ENCODE assay signal across 17 cellular contexts in the genomic region with DNA sequence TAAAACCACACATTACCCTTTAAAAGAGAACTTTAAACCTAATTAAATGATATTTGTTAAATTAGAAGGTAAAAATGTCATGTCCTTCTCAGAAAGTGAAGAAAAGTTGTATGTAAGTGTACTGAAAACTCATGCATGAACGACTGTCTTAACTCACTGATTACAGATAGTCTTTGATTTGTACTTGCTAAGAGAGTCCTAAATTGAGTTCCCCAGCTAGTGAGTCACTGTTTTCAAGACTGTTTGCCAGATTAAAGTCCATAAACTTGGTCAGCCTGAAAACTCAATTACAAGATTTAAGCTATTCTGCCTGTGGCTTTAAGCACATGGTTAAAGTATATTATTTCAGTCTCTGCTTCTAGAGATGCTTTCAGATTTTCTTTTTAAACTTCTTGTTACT.
DNase-seq lines count a peak whose midpoint lies in the region; ATAC-seq, FAIRE-seq and TF ChIP-seq lines count a peak whose summit lies in the region.
"Had no signal": no experiment of that assay in that cellular context is flagged by ENCODE, and none has a peak within 500 bp of the region (broad histone marks: within the 10 kb centered on the region; RNA-seq: fewer than 3 reads in every experiment).

No MANE protein-coding gene starts in this region.

- 0% methylated on average over 1 of the region's 1 CpG for WGBS in SK-N-SH (ENCODE audit: low lambda C conversion rate)
- 0% methylated on average over 1 of the region's 1 CpG for WGBS in HepG2 (ENCODE audit: low lambda C conversion rate)

- BruUV-seq in HepG2 (replicated peaks; lab: Mats Ljungman, UMichigan): no TSS peak

- H3K27me3 Mint-ChIP-seq in naive thymus-derived CD4-positive, alpha-beta T cell: no peaks in the 10 kb centered on the region
- H3K27me3 Mint-ChIP-seq: activated CD4-positive, alpha-beta T cell treated with anti-CD3 and anti-CD28 coated beads, Interleukin-2, amount 10 ng/mL, durations not matched to agents 7 days and 5 days had no signal

- DNase-seq in SK-N-SH (no peak), colonic mucosa (no peak), HepG2 (ENCODE audit: low spot score) (peak; percentile 39), superior temporal gyrus (ENCODE audit: extremely low spot score) (no peak), NCI-H2107 (lab: John Stamatoyannopoulos, UW) (no peak), NCI-H748 treated with DMSO at 0.1 percent for 48 hours (lab: John Stamatoyannopoulos, UW) (no peak)
- no peak for DNase-seq in naive thymus-derived CD4-positive, alpha-beta T cell
- DNase-seq: 8988T; activated CD4-positive, alpha-beta T cell treated with anti-CD3 and anti-CD28 coated beads, Interleukin-2, amount 10 ng/mL, durations not matched to agents 7 days and 5 days; brain microvascular endothelial cell; NCI-H2081 treated with DMSO at 0.1 percent for 48 hours; right lobe of liver; T-cell had no signal

- in situ Hi-C loops in HepG2 (cut with HindIII; ENCODE audit: extremely low pct_ligation_motif_present, low pct_unique_long_range_greater_than_20kb): no loop called here

- TF ChIP-seq EP300 in SK-N-SH (IDR thresholded peaks at IDR 0.05; ENCODE audit: borderline replicate concordance in 1 of 2, low read depth in 1 of 2, low read length in 1 of 2): no peak
- TF ChIP-seq EP300 in HepG2 (IDR thresholded peaks at IDR 0.05; ENCODE audit: low read depth in 2 of 2, low read length in 2 of 2): no peak
- no peak for TF ChIP-seq EP300 in HepG2 (CRISPR knock-in tag; IDR thresholded peaks at IDR 0.05; ENCODE audit: borderline replicate concordance)

- no peak for FAIRE-seq in HepG2 (lab: Jason Lieb, UNC)

- TF ChIP-seq CTCF in SK-N-SH (IDR thresholded peaks at IDR 0.05) (no peak), colonic mucosa (IDR thresholded peaks at IDR 0.05) (no peak), HepG2 (CRISPR knock-in tag; IDR thresholded peaks at IDR 0.05) (no peak)

- ATAC-seq in SK-N-SH treated with all-trans-retinoic acid at 6 μM for 48 hours (peak; percentile 63), HepG2 (peak; percentile 56; the same call in 2 of the 3 replicates)
- no peak for ATAC-seq in naive thymus-derived CD4-positive, alpha-beta T cell
- ATAC-seq: T-cell had no signal

- H3K4me1 ChIP-seq in SK-N-SH (ENCODE audit: control insufficient read depth in 1 of 2, insufficient read depth in 2 of 2, low read depth in 1 of 2, low read length in 1 of 2) (no peaks in the 10 kb centered on the region; a peak in 1 of 4 replicates), colonic mucosa (no peaks in the 10 kb centered on the region), HepG2 (ENCODE audit: insufficient read depth, low read length) (peaks cover 14% of the 10 kb centered on the region)
- H3K4me1 ChIP-seq in naive thymus-derived CD4-positive, alpha-beta T cell (ENCODE audit: control insufficient read depth in 2 of 2, insufficient read depth in 2 of 2, low read length in 2 of 2): no peaks in the 10 kb centered on the region
- H3K4me1 ChIP-seq: right lobe of liver had no signal

- intact Hi-C loops in colonic mucosa (cut with DNase I): no loop called here
- intact Hi-C loops in HepG2 (cut with micrococcal nuclease; ENCODE audit: unreplicated experiment): loop anchor here (2.0 kb wide), 1 partner anchor 26 kb away; no protein-coding TSS in a partner anchor
- intact Hi-C loops in naive thymus-derived CD4-positive, alpha-beta T cell (cut with micrococcal nuclease): no loop called here

- no peaks in the 10 kb centered on the region for H3K4me1 Mint-ChIP-seq in naive thymus-derived CD4-positive, alpha-beta T cell
- H3K4me1 Mint-ChIP-seq: activated CD4-positive, alpha-beta T cell treated with anti-CD3 and anti-CD28 coated beads, Interleukin-2, amount 10 ng/mL, durations not matched to agents 7 days and 5 days; T-cell had no signal

- H3K4me2 ChIP-seq in SK-N-SH (no peak overlapping the region), HepG2 (ENCODE audit: low read depth, low read length) (peak overlapping the region; percentile 47)
- H3K4me2 ChIP-seq: KMS-11 had no signal

- peaks cover 0 to 14% (median 0%) of the 10 kb centered on the region in 5 donors for H3K36me3 Mint-ChIP-seq in naive thymus-derived CD4-positive, alpha-beta T cell

- no peaks in the 10 kb centered on the region for H3F3A ChIP-seq in SK-N-SH (replicated peaks; ENCODE audit: insufficient read depth)

- H3K27me3 ChIP-seq in SK-N-SH (ENCODE audit: insufficient read depth) (no peaks in the 10 kb centered on the region), colonic mucosa (no peaks in the 10 kb centered on the region), HepG2 (ENCODE audit: control insufficient read depth in 1 of 2, insufficient read depth in 2 of 2, low read length in 2 of 2) (no peaks in the 10 kb centered on the region)
- H3K27me3 ChIP-seq in naive thymus-derived CD4-positive, alpha-beta T cell (ENCODE audit: control insufficient read depth in 2 of 2, insufficient read depth in 2 of 2, low read length in 2 of 2): no peaks in the 10 kb centered on the region
- H3K27me3 ChIP-seq: brain microvascular endothelial cell, right lobe of liver had no signal

- no peaks in the 10 kb centered on the region for H4K20me1 ChIP-seq in SK-N-SH (ENCODE audit: insufficient read depth)
- H4K20me1 ChIP-seq in HepG2 (ENCODE audit: insufficient read depth, low read length): no peaks in the 10 kb centered on the region

- H3K27ac Mint-ChIP-seq in naive thymus-derived CD4-positive, alpha-beta T cell: no peak overlapping the region
- H3K27ac Mint-ChIP-seq: activated CD4-positive, alpha-beta T cell treated with anti-CD3 and anti-CD28 coated beads, Interleukin-2, amount 10 ng/mL, durations not matched to agents 7 days and 5 days; endodermal cell; T-cell had no signal

- H3K4me3 ChIP-seq in SK-N-SH (ENCODE audit: low read depth in 2 of 2, low read length in 1 of 2): no peak overlapping the region; a peak in 1 of 4 replicates
- no peak overlapping the region for H3K4me3 ChIP-seq in colonic mucosa
- H3K4me3 ChIP-seq in HepG2 (replicated peaks in 1 of 3; ENCODE audit: insufficient read depth in 1 of 3, low read depth in 2 of 3, low read length in 3 of 3): no peak overlapping the region; a peak in 1 of 6 replicates
- H3K4me3 ChIP-seq in naive thymus-derived CD4-positive, alpha-beta T cell (ENCODE audit: low read length): no peak overlapping the region
- H3K4me3 ChIP-seq: right lobe of liver had no signal

- H3K79me2 ChIP-seq in SK-N-SH (ENCODE audit: insufficient read depth): no peaks in the 10 kb centered on the region
- no peaks in the 10 kb centered on the region for H3K79me2 ChIP-seq in HepG2 (ENCODE audit: insufficient read depth, low read length)

- H3K36me3 ChIP-seq in SK-N-SH (replicated peaks in 1 of 2; ENCODE audit: control insufficient read depth in 1 of 2, insufficient read depth in 2 of 2, low read length in 1 of 2) (no peaks in the 10 kb centered on the region), colonic mucosa (no peaks in the 10 kb centered on the region), HepG2 (replicated peaks in 1 of 2; ENCODE audit: control insufficient read depth in 1 of 2, insufficient read depth in 2 of 2, low read length in 2 of 2) (no peaks in the 10 kb centered on the region)
- H3K36me3 ChIP-seq in naive thymus-derived CD4-positive, alpha-beta T cell (ENCODE audit: control insufficient read depth in 2 of 3, insufficient read depth in 3 of 3, low read length in 3 of 3): no peaks in the 10 kb centered on the region
- H3K36me3 ChIP-seq: brain microvascular endothelial cell, right lobe of liver, thoracic aorta had no signal

- H3K9me3 ChIP-seq in SK-N-SH (no peaks in the 10 kb centered on the region), colonic mucosa (no peaks in the 10 kb centered on the region), HepG2 (ENCODE audit: low read length) (no peaks in the 10 kb centered on the region)
- H3K9me3 ChIP-seq in naive thymus-derived CD4-positive, alpha-beta T cell (ENCODE audit: control insufficient read depth in 2 of 3, low read length in 3 of 3): no peaks in the 10 kb centered on the region
- H3K9me3 ChIP-seq: right lobe of liver, thoracic aorta had no signal

- TF ChIP-seq POLR2A in HepG2 (IDR thresholded peaks at IDR 0.05; ENCODE audit: insufficient read depth in 1 of 2, low read depth in 2 of 2, low read length in 2 of 2): no peak

- H3K9me2 ChIP-seq in SK-N-SH: no peaks in the 10 kb centered on the region

- no peak overlapping the region for H3K4me3 Mint-ChIP-seq in naive thymus-derived CD4-positive, alpha-beta T cell
- H3K4me3 Mint-ChIP-seq: activated CD4-positive, alpha-beta T cell treated with anti-CD3 and anti-CD28 coated beads, Interleukin-2, amount 10 ng/mL, durations not matched to agents 7 days and 5 days; endodermal cell; T-cell had no signal

- CTCF ChIA-PET in SK-N-SH (lab: Yijun Ruan, JAX): no interaction called here
- CTCF ChIA-PET in HepG2 (lab: Yijun Ruan, JAX; ENCODE audit: low intra/inter-chr PET ratio, low total read pairs): no interaction called here
- CTCF ChIA-PET in naive thymus-derived CD4-positive, alpha-beta T cell (lab: Charles Lee): no interaction called here

- no peak for TF ChIP-seq RAD21 in SK-N-SH (IDR thresholded peaks at IDR 0.05; ENCODE audit: low read length)
- no peak for TF ChIP-seq RAD21 in HepG2 (CRISPR knock-in tag; IDR thresholded peaks at IDR 0.05)

- POLR2A ChIA-PET in SK-N-SH (lab: Yijun Ruan, JAX) (no interaction called here), HepG2 (lab: Yijun Ruan, JAX) (interaction anchor here (1.4 kb wide), 1 partner anchor 114 kb away, joined by 6 read pairs; no protein-coding TSS in a partner anchor)
- POLR2A ChIA-PET in naive thymus-derived CD4-positive, alpha-beta T cell (lab: Charles Lee): interaction anchor here (0.7 kb wide), 1 partner anchor 59 kb away, joined by 3 read pairs; no protein-coding TSS in a partner anchor

- H2AFZ ChIP-seq in SK-N-SH (ENCODE audit: low read depth): no peak overlapping the region
- no peak overlapping the region for H2AFZ ChIP-seq in HepG2 (ENCODE audit: low read length)

- no peak overlapping the region for H3K9ac ChIP-seq in SK-N-SH
- no peak overlapping the region for H3K9ac ChIP-seq in colonic mucosa (ENCODE audit: low read depth in 2 of 2, low read length in 2 of 2)
- no peak overlapping the region for H3K9ac ChIP-seq in HepG2 (ENCODE audit: insufficient read depth, low read depth, low read length)
- H3K9ac ChIP-seq: KMS-11 had no signal

- H3K9me3 Mint-ChIP-seq in naive thymus-derived CD4-positive, alpha-beta T cell: peaks cover 0 to 10% (median 0%) of the 10 kb centered on the region in 11 donors

- H3K27ac ChIP-seq in SK-N-SH (ENCODE audit: low read depth in 2 of 2, low read length in 1 of 2) (no peak overlapping the region), colonic mucosa (peak overlapping the region; percentile 9), HepG2 (ENCODE audit: extremely low read length, insufficient read depth, low read length) (no peak overlapping the region)
- no peak overlapping the region for H3K27ac ChIP-seq in naive thymus-derived CD4-positive, alpha-beta T cell (ENCODE audit: low read depth, low read length)
- H3K27ac ChIP-seq: brain microvascular endothelial cell, KMS-11, right lobe of liver, thoracic aorta had no signal

TF ChIP-seq in SK-N-SH treated with all-trans-retinoic acid at 6 μM for 48 hours, 23 proteins besides CTCF, POLR2A, EP300 and RAD21 (continues in another document):
- TF ChIP-seq ISL1 (CRISPR knock-in tag; IDR thresholded peaks at IDR 0.05): peak; percentile 39; the same call in 1 of the 2 replicates

TF ChIP-seq in SK-N-SH, 30 proteins besides CTCF, POLR2A, EP300 and RAD21 (continues in another document):
- no peak for TF ChIP-seq TEAD4 (IDR thresholded peaks at IDR 0.05; ENCODE audit: borderline replicate concordance, insufficient read depth)
